ENCODE assay signal across 14 cellular contexts in genomic region chr1:113780363-113781146, GRCh38. TPM values are rescaled to one million over a fixed set of nuclear protein-coding genes. Genes with fewer than 3 reads are reported as not detected.
A peak's percentile ranks its signal among the peaks of the same experiment; 100 is the strongest.
DNase-seq lines count a peak whose midpoint lies in the region; ATAC-seq and TF ChIP-seq lines count a peak whose summit lies in the region.
"Had no signal": no experiment of that assay in that cellular context is flagged by ENCODE, and none has a peak within 500 bp of the region (broad histone marks: within the 10 kb centered on the region; RNA-seq: fewer than 3 reads in every experiment).

No MANE protein-coding gene starts in this region.

- no peak for TF ChIP-seq CTCF in psoas muscle (IDR thresholded peaks at IDR 0.05)

- peaks cover 0 to 18% of the 10 kb centered on the region in 2 donors for H3K36me3 ChIP-seq in psoas muscle (ENCODE audit: insufficient read depth in 1 of 2, low read depth in 1 of 2)

- H3K27me3 ChIP-seq in psoas muscle (ENCODE audit: insufficient read depth in 3 of 3, low read length in 2 of 3): no peaks in the 10 kb centered on the region
- H3K27me3 ChIP-seq: SJCRH30, testis had no signal

- H3K4me1 ChIP-seq in psoas muscle: peaks cover 65% of the 10 kb centered on the region
- H3K4me1 ChIP-seq: HAP-1 had no signal

- no peak overlapping the region for H3K4me3 ChIP-seq in psoas muscle
- H3K4me3 ChIP-seq: HAP-1, SJCRH30, testis had no signal

- intact Hi-C loops in psoas muscle (cut with DNase I): no loop called here

- DNase-seq in NCI-H2029 (lab: John Stamatoyannopoulos, UW) (peak; percentile 26), NCI-H2029 treated with DMSO at 0.1 percent for 48 hours (lab: John Stamatoyannopoulos, UW) (no peak), OCI-M1 (lab: John Stamatoyannopoulos, UW) (peak; percentile 78), psoas muscle (no peak), HPDE6-E6E7 (ENCODE audit: extremely low spot score) (no peak)
- DNase-seq: activated CD8-positive, alpha-beta memory T cell treated with anti-CD3 and anti-CD28 coated beads, Interleukin-2, amount 50 U/mL, for 4 hours; KG1; testis had no signal

- no peaks in the 10 kb centered on the region for H3K9me3 ChIP-seq in psoas muscle
- H3K9me3 ChIP-seq: HAP-1, SJCRH30, testis had no signal

- peak; percentile 45 for ATAC-seq in HG02943 (IDR thresholded peaks at IDR 0.05; ENCODE audit: low read depth, unreplicated experiment)
- ATAC-seq in psoas muscle: no peak
- ATAC-seq in SK-N-SH treated with all-trans-retinoic acid at 6 μM for 48 hours: no peak
- no peak for ATAC-seq in GM21528 (IDR thresholded peaks at IDR 0.05; ENCODE audit: low FRiP score, unreplicated experiment)

- H3K27ac ChIP-seq in psoas muscle: peak overlapping the region; percentile 83
- H3K27ac ChIP-seq: 22Rv1, SJCRH30, testis had no signal

- WGBS in psoas muscle, 3 donors: 82 to 87% (median 87%) methylated on average over 5 of the region's 5 CpGs

TF ChIP-seq in SK-N-SH treated with all-trans-retinoic acid at 6 μM for 48 hours, 23 proteins besides CTCF, POLR2A, EP300 and RAD21:
- no peak for TF ChIP-seq PATZ1 (CRISPR knock-in tag; IDR thresholded peaks at IDR 0.05; ENCODE audit: borderline replicate concordance)
- TF ChIP-seq TCF4 (CRISPR knock-in tag; IDR thresholded peaks at IDR 0.05; ENCODE audit: borderline replicate concordance): no peak
- TF ChIP-seq ARNTL (CRISPR knock-in tag; IDR thresholded peaks at IDR 0.05; ENCODE audit: borderline replicate concordance, low read depth): no peak
- TF ChIP-seq ESRRG (CRISPR knock-in tag; IDR thresholded peaks at IDR 0.05): no peak
- TF ChIP-seq GLIS3 (CRISPR knock-in tag; IDR thresholded peaks at IDR 0.05): no peak
- TF ChIP-seq SNAI2 (CRISPR knock-in tag; IDR thresholded peaks at IDR 0.05): no peak
- no peak for TF ChIP-seq OSR1 (CRISPR knock-in tag; IDR thresholded peaks at IDR 0.05)
- no peak for TF ChIP-seq ZNF565 (CRISPR knock-in tag; conservative IDR thresholded peaks at IDR 0.05; ENCODE audit: low read depth)
- no peak for TF ChIP-seq POU6F1 (CRISPR knock-in tag; IDR thresholded peaks at IDR 0.05; ENCODE audit: borderline replicate concordance, low read depth)
- TF ChIP-seq ZNF70 (CRISPR knock-in tag; IDR thresholded peaks at IDR 0.05): no peak
- no peak for TF ChIP-seq ZC3H10 (CRISPR knock-in tag; IDR thresholded peaks at IDR 0.05)
- TF ChIP-seq BACH2 (CRISPR knock-in tag; IDR thresholded peaks at IDR 0.05; ENCODE audit: borderline replicate concordance): no peak
- no peak for TF ChIP-seq CSDC2 (CRISPR knock-in tag; IDR thresholded peaks at IDR 0.05)
- TF ChIP-seq ISL1 (CRISPR knock-in tag; IDR thresholded peaks at IDR 0.05): no peak
TF ChIP-seq in SK-N-SH treated with all-trans-retinoic acid at 6 μM for 48 hours: peak in this region for 0.

RNA-seq across cellular contexts. Expression of gene PHTF1, which starts 21.3 kb away (rescaled TPM):
- 10 to 100 TPM in 1 of 4 donors, 1 to 10 TPM in 3; 6.0 to 12.6 (median 9.2) TPM for total RNA-seq in psoas muscle
- 10 to 100 TPM in 2 of 3 donors, 1 to 10 TPM in 1; 6.5 to 14.0 (median 10.7) TPM for polyA plus RNA-seq in psoas muscle

RNA-seq across cellular contexts. Expression of gene RSBN1, which starts 31.7 kb away (rescaled TPM):
- total RNA-seq in psoas muscle: 10 to 100 TPM; 11.0 to 20.8 (median 12.7) TPM
- 1 to 10 TPM; 3.5 to 9.4 (median 4.6) TPM for polyA plus RNA-seq in psoas muscle

Comparison
In these comparisons a context has a peak if more than half of its experiments do, and no peak if none do; other contexts are left out.
1. DNase-seq: peak in NCI-H2029 (single experiment) and OCI-M1 (single experiment); none in NCI-H2029 treated with DMSO at 0.1 percent for 48 hours (single experiment), psoas muscle (0 of 2) and HPDE6-E6E7 (single experiment).